ENCODE assay signal across 18 cellular contexts in genomic region chrX:20477836-20478532, GRCh38.
DNase-seq lines count a peak whose midpoint lies in the region; ATAC-seq and TF ChIP-seq lines count a peak whose summit lies in the region.
"Had no signal": no experiment of that assay in that cellular context is flagged by ENCODE, and none has a peak within 500 bp of the region (broad histone marks: within the 10 kb centered on the region; RNA-seq: fewer than 3 reads in every experiment).

No MANE protein-coding gene starts in this region.

- ATAC-seq in GM19455 (IDR thresholded peaks at IDR 0.05; ENCODE audit: unreplicated experiment): no peak
- ATAC-seq: A549, gastrocnemius medialis, right cardiac atrium had no signal

- H3K4me1 Mint-ChIP-seq in MCF 10A (ENCODE audit: insufficient read depth, unreplicated experiment): no peaks in the 10 kb centered on the region

- H3K9ac ChIP-seq in colonic mucosa (ENCODE audit: low read depth in 2 of 2, low read length in 2 of 2): no peak overlapping the region

- no peaks in the 10 kb centered on the region for H3K36me3 Mint-ChIP-seq in MCF 10A (ENCODE audit: insufficient read depth, unreplicated experiment)
- H3K36me3 Mint-ChIP-seq: type B pancreatic cell had no signal

- no peak for TF ChIP-seq CTCF in colonic mucosa (IDR thresholded peaks at IDR 0.05)
- no peak for TF ChIP-seq CTCF in MCF 10A (IDR thresholded peaks at IDR 0.05; ENCODE audit: unreplicated experiment)

- no peak overlapping the region for H3K27ac ChIP-seq in colonic mucosa
- H3K27ac ChIP-seq: A549, gastrocnemius medialis, PC-9 had no signal

- no TSS peak for BruUV-seq in MCF 10A (replicated peaks; lab: Mats Ljungman, UMichigan)

- no peaks in the 10 kb centered on the region for H3K27me3 ChIP-seq in colonic mucosa
- H3K27me3 ChIP-seq in MG63: no peaks in the 10 kb centered on the region
- H3K27me3 ChIP-seq: gastrocnemius medialis had no signal

- H3K4me1 ChIP-seq in colonic mucosa: no peaks in the 10 kb centered on the region
- H3K4me1 ChIP-seq: gastrocnemius medialis had no signal

- H3K36me3 ChIP-seq in colonic mucosa (no peaks in the 10 kb centered on the region), MG63 (no peaks in the 10 kb centered on the region)
- H3K36me3 ChIP-seq: gastrocnemius medialis had no signal

- CTCF ChIA-PET in MCF 10A (lab: Yijun Ruan, JAX): no interaction called here

- POLR2A ChIA-PET in MCF 10A (lab: Yijun Ruan, JAX): no interaction called here

- no peak overlapping the region for H3K27ac Mint-ChIP-seq in MCF 10A (ENCODE audit: low read depth, unreplicated experiment)
- H3K27ac Mint-ChIP-seq: activated naive CD4-positive, alpha-beta T cell treated with anti-CD3 and anti-CD28 coated beads for 36 hours; stimulated activated naive CD8-positive, alpha-beta T cell treated with anti-CD3 and anti-CD28 coated beads, Interleukin-15, Interleukin-2, amounts not matched to agents 100 ng/mL and 50 ng/mL, for 24 hours; type B pancreatic cell had no signal

- peak; percentile 94 for DNase-seq in DMS153 (lab: John Stamatoyannopoulos, UW)
- DNase-seq in NCI-H1436 treated with DMSO at 0.1 percent for 48 hours (lab: John Stamatoyannopoulos, UW): peak; percentile 88
- DNase-seq in NCI-H345 (lab: John Stamatoyannopoulos, UW): peak; percentile 96
- peak; percentile 74 for DNase-seq in colonic mucosa
- no peak for DNase-seq in activated naive CD4-positive, alpha-beta T cell (lab: John Stamatoyannopoulos, UW)
- no peak for DNase-seq in MG63
- no peak for DNase-seq in MCF 10A (ENCODE audit: unreplicated experiment)
- DNase-seq: activated CD4-positive, alpha-beta T cell treated with anti-CD3 and anti-CD28 coated beads, Interleukin-2, amount 50 U/mL, for 1 hour; activated naive CD4-positive, alpha-beta T cell treated with anti-CD3 and anti-CD28 coated beads for 36 hours; activated T-cell treated with anti-CD3 and anti-CD28 coated beads for 4 hours; EL; gastrocnemius medialis; PC-9; right cardiac atrium had no signal

- H3K4me3 Mint-ChIP-seq in MCF 10A (ENCODE audit: unreplicated experiment): no peak overlapping the region
- H3K4me3 Mint-ChIP-seq: activated naive CD4-positive, alpha-beta T cell treated with anti-CD3 and anti-CD28 coated beads for 36 hours; stimulated activated naive CD8-positive, alpha-beta T cell treated with anti-CD3 and anti-CD28 coated beads, Interleukin-15, Interleukin-2, amounts not matched to agents 100 ng/mL and 50 ng/mL, for 24 hours; type B pancreatic cell had no signal

- intact Hi-C loops in colonic mucosa (cut with DNase I) (no loop called here), MCF 10A (cut with micrococcal nuclease) (no loop called here)

- H3K9me3 Mint-ChIP-seq in MCF 10A (ENCODE audit: unreplicated experiment): no peaks in the 10 kb centered on the region
- H3K9me3 Mint-ChIP-seq: activated naive CD4-positive, alpha-beta T cell treated with anti-CD3 and anti-CD28 coated beads for 36 hours; stimulated activated naive CD8-positive, alpha-beta T cell treated with anti-CD3 and anti-CD28 coated beads, Interleukin-15, Interleukin-2, amounts not matched to agents 100 ng/mL and 50 ng/mL, for 24 hours; type B pancreatic cell had no signal

- H3K9me3 ChIP-seq in colonic mucosa (no peaks in the 10 kb centered on the region), MG63 (no peaks in the 10 kb centered on the region)
- H3K9me3 ChIP-seq: A549, gastrocnemius medialis had no signal

- peaks cover 44% of the 10 kb centered on the region for H3K27me3 Mint-ChIP-seq in MCF 10A (ENCODE audit: insufficient read depth, unreplicated experiment)
- H3K27me3 Mint-ChIP-seq: stimulated activated naive CD8-positive, alpha-beta T cell treated with anti-CD3 and anti-CD28 coated beads, Interleukin-15, Interleukin-2, amounts not matched to agents 100 ng/mL and 50 ng/mL, for 24 hours; type B pancreatic cell had no signal

- H3K4me3 ChIP-seq in colonic mucosa: no peak overlapping the region
- H3K4me3 ChIP-seq in MG63: no peak overlapping the region
- H3K4me3 ChIP-seq: A549, gastrocnemius medialis, PC-9 had no signal

Comparison
In these comparisons a context has a peak if more than half of its experiments do, and no peak if none do; other contexts are left out.
1. DNase-seq: peak in DMS153 (single experiment), NCI-H1436 treated with DMSO at 0.1 percent for 48 hours (single experiment), NCI-H345 (single experiment) and colonic mucosa (single experiment); none in activated naive CD4-positive, alpha-beta T cell (0 of 4), MG63 (single experiment) and MCF 10A (single experiment).